34 cellular contexts compared by ENCODE assay signal in genomic region chr2:15665067-15665942, GRCh38.
DNase-seq lines count a peak whose midpoint lies in the region; ATAC-seq, FAIRE-seq and TF ChIP-seq lines count a peak whose summit lies in the region.
"Had no signal": no experiment of that assay in that cellular context is flagged by ENCODE, and none has a peak within 500 bp of the region (broad histone marks: within the 10 kb centered on the region; RNA-seq: fewer than 3 reads in every experiment).

No MANE protein-coding gene starts in this region.

- H2BK12ac ChIP-seq in H1 (ENCODE audit: low read depth, low read length) (no peak overlapping the region), mesenchymal stem cell (ENCODE audit: low read length in 2 of 2) (no peak overlapping the region)

- H3K36me3 ChIP-seq in H1 (ENCODE audit: control insufficient read depth in 2 of 4, insufficient read depth in 4 of 4, low read length in 3 of 4): no peaks in the 10 kb centered on the region
- no peaks in the 10 kb centered on the region for H3K36me3 ChIP-seq in mesenchymal stem cell (ENCODE audit: control insufficient read depth in 1 of 2, insufficient read depth in 2 of 2, low read depth in 1 of 2, low read length in 2 of 2)
- H3K36me3 ChIP-seq in upper lobe of right lung: no peaks in the 10 kb centered on the region
- H3K36me3 ChIP-seq in HAP-1 (replicated peaks): no peaks in the 10 kb centered on the region
- H3K36me3 ChIP-seq: ovary, spleen, suprapubic skin, vagina had no signal

- H2BK15ac ChIP-seq in H1 (ENCODE audit: low read length) (peak overlapping the region; percentile 66; the same call in 1 of the 2 replicates), mesenchymal stem cell (ENCODE audit: low read depth, poor library complexity, severe bottlenecking) (no peak overlapping the region)

- H2AFZ ChIP-seq in H1 (ENCODE audit: low read length) (no peak overlapping the region), mesenchymal stem cell (ENCODE audit: low read depth, low read length) (no peak overlapping the region)

- no peak overlapping the region for H2BK120ac ChIP-seq in H1 (replicated peaks; ENCODE audit: low read depth, low read length)
- no peak overlapping the region for H2BK120ac ChIP-seq in mesenchymal stem cell (ENCODE audit: low read depth, low read length)

- H3K79me1 ChIP-seq in H1 (ENCODE audit: low read depth, low read length): no peaks in the 10 kb centered on the region
- no peaks in the 10 kb centered on the region for H3K79me1 ChIP-seq in mesenchymal stem cell (replicated peaks; ENCODE audit: low read length, poor library complexity, severe bottlenecking)

- H3K27me3 ChIP-seq in H1 (replicated peaks in 1 of 4; ENCODE audit: control insufficient read depth in 3 of 4, extremely low read depth in 1 of 4, insufficient read depth in 3 of 4, low read length in 3 of 4) (no peaks in the 10 kb centered on the region), mesenchymal stem cell (ENCODE audit: control insufficient read depth in 1 of 2, insufficient read depth in 1 of 2, low read length in 2 of 2) (peaks cover 0 to 16% of the 10 kb centered on the region in 2 experiments), upper lobe of right lung (no peaks in the 10 kb centered on the region), HAP-1 (ENCODE audit: low read depth) (0 out of 2 replicates have a peak, but pooled peaks cover 5% of the 10 kb centered on the region)
- H3K27me3 ChIP-seq: ovary, suprapubic skin, vagina had no signal

- H2BK5ac ChIP-seq in H1 (ENCODE audit: low read depth, low read length): no peak overlapping the region
- H2BK5ac ChIP-seq in mesenchymal stem cell (ENCODE audit: low read depth, low read length, poor library complexity, severe bottlenecking): no peak overlapping the region

- POLR2A ChIA-PET in H1 (lab: Charles Lee; ENCODE audit: partially characterized antibody): interaction anchor here (2.3 kb wide), 1 partner anchor 23 kb away, joined by 6 read pairs; no protein-coding TSS in a partner anchor

- DNase-seq in H1 (ENCODE audit: low read depth in 1 of 2, low spot score in 2 of 2) (no peak), mesenchymal stem cell (no peak), upper lobe of right lung (no peak), NCI-H524 treated with DMSO at 0.1 percent for 48 hours (lab: John Stamatoyannopoulos, UW) (no peak), DMS79 (lab: John Stamatoyannopoulos, UW) (no peak), HAP-1 (ENCODE audit: low spot score in 2 of 2) (no peak)
- DNase-seq: activated CD4-positive, alpha-beta T cell treated with anti-CD3 and anti-CD28 coated beads for 36 hours; activated CD8-positive, alpha-beta memory T cell treated with anti-CD3 and anti-CD28 coated beads for 24 hours; activated gamma-delta T cell treated with Interleukin-2 at 50 U/mL for 16 hours; activated naive CD8-positive, alpha-beta T cell treated with anti-CD3 and anti-CD28 coated beads, Interleukin-2, amount 50 U/mL, for 24 hours; activated T-cell treated with anti-CD3 and anti-CD28 coated beads, Interleukin-2, amount 50 U/mL, for 1 hour; CD4-positive, CD25-positive, alpha-beta regulatory T cell; cerebellar nuclear complex; DMS 273 treated with DMSO at 0.1 percent for 48 hours; effector CD4-positive, alpha-beta T cell; hippocampal formation; KG1; NCI-H1436; NCI-H2107; ovary; retina; spleen; stimulated activated CD4-positive, alpha-beta T cell treated with anti-CD3 and anti-CD28 coated beads, Interleukin-2, amount 100 ng/mL, for 48 hours; stimulated activated naive B cell treated with anti-CD40 and anti-IgM and Interleukin-4, amounts not matched to agents 10 μg/mL and 1 μg/mL and 100 μg/mL, for 72 hours; T-helper 1 cell had no signal

- H4K8ac ChIP-seq in H1 (ENCODE audit: extremely low read depth, insufficient read depth, low read length) (no peak overlapping the region; the same call in 1 of the 2 replicates), mesenchymal stem cell (ENCODE audit: low read length) (no peak overlapping the region)

- H3K4me1 ChIP-seq in H1 (replicated peaks in 1 of 4; ENCODE audit: control insufficient read depth in 3 of 4, insufficient read depth in 4 of 4, low read length in 3 of 4) (peaks cover 0 to 2% (median 0%) of the 10 kb centered on the region in 4 experiments; a peak in 1 of 7 replicates), mesenchymal stem cell (ENCODE audit: control insufficient read depth, insufficient read depth, low read depth, low read length) (peaks cover 5% of the 10 kb centered on the region), upper lobe of right lung (no peaks in the 10 kb centered on the region), HAP-1 (no peaks in the 10 kb centered on the region)
- H3K4me1 ChIP-seq: vagina had no signal

- H3K4ac ChIP-seq in H1 (replicated peaks; ENCODE audit: insufficient read length, low read depth, low read length) (no peak overlapping the region), mesenchymal stem cell (ENCODE audit: low read depth in 1 of 2, low read length in 2 of 2) (no peak overlapping the region)

- FAIRE-seq in H1 (lab: Jason Lieb, UNC): no peak
- FAIRE-seq: frontal cortex, G401.6, islet of Langerhans, TTC549 had no signal

- H3K79me2 ChIP-seq in H1 (ENCODE audit: control insufficient read depth in 1 of 2, insufficient read depth in 2 of 2, low read length in 2 of 2): no peaks in the 10 kb centered on the region

- H3K27ac ChIP-seq in H1 (ENCODE audit: low read depth, low read length) (no peak overlapping the region), mesenchymal stem cell (ENCODE audit: low read length, poor library complexity, severe bottlenecking) (no peak overlapping the region), upper lobe of right lung (no peak overlapping the region)
- H3K27ac ChIP-seq: ovary, spleen, suprapubic skin, vagina had no signal

- H3K23ac ChIP-seq in H1 (ENCODE audit: insufficient read length) (no peak overlapping the region), mesenchymal stem cell (ENCODE audit: low read length in 2 of 2) (no peak overlapping the region)

- CTCF ChIA-PET in H1 (lab: Charles Lee; ENCODE audit: partially characterized antibody): interaction anchor here (0.7 to 1.6 kb wide), 19 partner anchors 10 to 843 kb away, joined by 3 to 10 read pairs (median 3); no protein-coding TSS in a partner anchor

- H3K4me3 ChIP-seq in H1 (ENCODE audit: extremely low read depth in 1 of 4, insufficient read depth in 2 of 4, low read depth in 3 of 4, low read length in 4 of 4): no peak overlapping the region
- no peak overlapping the region for H3K4me3 ChIP-seq in mesenchymal stem cell (ENCODE audit: insufficient read depth in 1 of 2, low read depth in 1 of 2, low read length in 2 of 2)
- no peak overlapping the region for H3K4me3 ChIP-seq in upper lobe of right lung
- H3K4me3 ChIP-seq in HAP-1: no peak overlapping the region
- H3K4me3 ChIP-seq: lung, ovary, spleen, suprapubic skin, vagina had no signal

- H4K91ac ChIP-seq in H1 (replicated peaks; ENCODE audit: insufficient read length, low read length) (no peak overlapping the region), mesenchymal stem cell (ENCODE audit: low read length) (no peak overlapping the region)

- TF ChIP-seq CTCF in H1 (IDR thresholded peaks at IDR 0.05; ENCODE audit: control extremely low read depth in 1 of 3, insufficient read depth in 1 of 3, low read depth in 1 of 3, low read length in 3 of 3) (peak; percentile 42 to 76 (median 59)), upper lobe of right lung (IDR thresholded peaks at IDR 0.05) (no peak)

- H4K20me1 ChIP-seq in H1 (replicated peaks in 1 of 2; ENCODE audit: control insufficient read depth in 1 of 2, insufficient read depth in 2 of 2, low read length in 2 of 2): no peaks in the 10 kb centered on the region

- in situ Hi-C loops in HAP-1 (cut with MboI; ENCODE audit: low sequenced_read_pairs): no loop called here

- H3K4me2 ChIP-seq in H1 (ENCODE audit: insufficient read depth in 1 of 2, low read depth in 2 of 2, low read length in 2 of 2) (no peak overlapping the region), mesenchymal stem cell (ENCODE audit: low read length, poor library complexity, severe bottlenecking) (no peak overlapping the region)

- H4K5ac ChIP-seq in H1 (ENCODE audit: insufficient read length, low read depth, low read length): no peak overlapping the region

- H3K56ac ChIP-seq in H1 (replicated peaks; ENCODE audit: insufficient read length, low read depth, low read length): no peak overlapping the region

- no peak for TF ChIP-seq POLR2A in H1 (IDR thresholded peaks at IDR 0.05; ENCODE audit: control extremely low read depth in 1 of 2, low read depth in 2 of 2, low read length in 2 of 2)

- WGBS in H1 (ENCODE audit: extremely low coverage in 1 of 2, insufficient coverage in 1 of 2, insufficient read length in 1 of 2, insufficient replicate concordance in 2 of 2, low coverage in 1 of 2, low lambda C conversion rate in 2 of 2, missing lambda C conversion rate in 1 of 2), 2 experiments: 94% methylated on average over 22 of the region's 22 CpGs; no CpG with 5 or more reads in 1 of the 2 experiments
- 91% methylated on average over 18 of the region's 22 CpGs for WGBS in mesenchymal stem cell

- ATAC-seq in upper lobe of right lung: peak; percentile 11
- ATAC-seq: activated CD4-positive, alpha-beta T cell treated with anti-CD3 and anti-CD28 coated beads for 36 hours; activated naive CD8-positive, alpha-beta T cell treated with anti-CD3 and anti-CD28 coated beads, Interleukin-2, amount 50 U/mL, for 24 hours; esophagus mucosa; stimulated activated naive B cell treated with anti-CD40 and anti-IgM and Interleukin-4, amounts not matched to agents 10 μg/mL and 1 μg/mL and 100 μg/mL, for 72 hours had no signal

- H3K23me2 ChIP-seq in H1 (ENCODE audit: low read depth, low read length): no peaks in the 10 kb centered on the region; the same call in 1 of the 2 replicates

- H3K9me3 ChIP-seq in H1 (ENCODE audit: insufficient read depth in 2 of 2, low read depth in 1 of 2, low read length in 1 of 2) (no peaks in the 10 kb centered on the region; a peak in 1 of 4 replicates), mesenchymal stem cell (ENCODE audit: control insufficient read depth, low read length) (peaks cover 3% of the 10 kb centered on the region), upper lobe of right lung (no peaks in the 10 kb centered on the region), HAP-1 (no peaks in the 10 kb centered on the region)
- H3K9me3 ChIP-seq: ovary, spleen, suprapubic skin, vagina had no signal

- no peak overlapping the region for H2BK20ac ChIP-seq in H1 (ENCODE audit: low read length)

- H3K14ac ChIP-seq in H1 (ENCODE audit: insufficient read length) (no peak overlapping the region), mesenchymal stem cell (ENCODE audit: low read length in 2 of 2) (no peak overlapping the region)

- H2AK5ac ChIP-seq in H1 (ENCODE audit: low read depth, low read length): no peak overlapping the region
- H2AK5ac ChIP-seq in mesenchymal stem cell (ENCODE audit: low read length, severe bottlenecking): peak overlapping the region; percentile 21

- H3K18ac ChIP-seq in H1 (ENCODE audit: extremely low read depth, low read length) (no peak overlapping the region), mesenchymal stem cell (ENCODE audit: low read depth in 1 of 2, low read length in 2 of 2) (no peak overlapping the region)

- no peak overlapping the region for H3K9ac ChIP-seq in H1 (replicated peaks in 1 of 4; ENCODE audit: extremely low read depth in 1 of 4, low read depth in 3 of 4, low read length in 3 of 4)
- no peak overlapping the region for H3K9ac ChIP-seq in mesenchymal stem cell (ENCODE audit: low read length)

- peak; percentile 48 for TF ChIP-seq RAD21 in Ishikawa (IDR thresholded peaks at IDR 0.05; ENCODE audit: low read depth)
- peak; percentile 63 to 70 for TF ChIP-seq RAD21 in H1 (IDR thresholded peaks at IDR 0.05 in 1 of 2, conservative IDR thresholded peaks at IDR 0.05 in 1 of 2; ENCODE audit: low read depth in 2 of 2, low read length in 2 of 2)

- TF ChIP-seq EP300 in Ishikawa (IDR thresholded peaks at IDR 0.05; ENCODE audit: borderline replicate concordance) (no peak), H1 (IDR thresholded peaks at IDR 0.05; ENCODE audit: borderline replicate concordance in 1 of 2, low read depth in 2 of 2, low read length in 2 of 2) (no peak)

- intact Hi-C loops in upper lobe of right lung (cut with DNase I): no loop called here
